In genomic region chr2:23123686-23124085, GRCh38 we compare ENCODE assay signal across 27 cellular contexts.
"Had no signal": no experiment of that assay in that cellular context is flagged by ENCODE, and none has a peak within 500 bp of the region (broad histone marks: within the 10 kb centered on the region; RNA-seq: fewer than 3 reads in every experiment).

No MANE protein-coding gene starts in this region.

- DNase-seq: MM.1S, MV-4-11, NCI-H1092, NCI-H1105, NCI-H1417 treated with DMSO at 0.1 percent for 48 hours, NCI-H1436 treated with DMSO at 0.1 percent for 48 hours, NCI-H1694 treated with DMSO at 0.1 percent for 48 hours, NCI-H187 treated with DMSO at 0.1 percent for 48 hours, NCI-H2029, NCI-H2081, NCI-H2227 treated with DMSO at 0.1 percent for 48 hours, NCI-H345, NCI-H510A treated with DMSO at 0.1 percent for 48 hours, NCI-H524 treated with DMSO at 0.1 percent for 48 hours, NCI-H526 treated with DMSO at 0.1 percent for 48 hours, NCI-H774, PC-9, SHP77, SIG-M5, T-cell had no signal

- H3K9me3 ChIP-seq: SJCRH30 had no signal

- H3K27ac ChIP-seq: PC-9, RWPE1, SJCRH30, SK-N-MC had no signal

- H3K36me3 Mint-ChIP-seq: T-cell had no signal

- H3K4me3 Mint-ChIP-seq: T-cell had no signal

- H2AFZ ChIP-seq: PC-9 had no signal

- H3K4me3 ChIP-seq: PC-9, SJCRH30, SK-N-MC had no signal

- H3K9me3 Mint-ChIP-seq: T-cell had no signal

- H3K27ac Mint-ChIP-seq: T-cell had no signal

- H3K4me2 ChIP-seq: PC-9 had no signal

- H3K36me3 ChIP-seq: SJCRH30 had no signal

- FAIRE-seq: RCC 7860 had no signal

- H3K4me1 Mint-ChIP-seq: T-cell had no signal

- H3K27me3 ChIP-seq: SJCRH30 had no signal

- ATAC-seq: Panc1, Right ventricle myocardium inferior, SK-N-SH treated with all-trans-retinoic acid at 6 μM for 48 hours, T-cell had no signal
